33 cellular contexts compared by ENCODE assay signal in the genomic region with DNA sequence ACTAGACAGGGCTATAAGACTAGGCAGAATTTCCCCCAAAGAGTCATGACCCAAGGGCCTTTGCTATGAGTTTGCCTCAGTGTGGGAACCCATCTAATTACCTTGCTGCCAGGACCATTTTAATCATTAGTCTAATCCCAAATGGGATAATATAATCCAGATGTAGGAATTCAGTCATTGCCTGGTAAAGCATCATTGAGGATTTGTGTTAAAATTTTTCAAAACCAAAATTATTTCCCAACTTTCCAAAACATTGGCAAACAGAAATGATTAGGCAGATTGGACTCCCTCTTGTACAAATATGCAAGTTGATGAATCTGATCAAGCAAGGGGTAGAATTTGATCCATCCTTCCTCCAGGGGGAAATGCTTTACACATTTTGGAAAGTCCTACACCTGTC. TPM values are rescaled to one million over a fixed set of nuclear protein-coding genes. Genes with fewer than 3 reads are reported as not detected.
DNase-seq lines count a peak whose midpoint lies in the region; ATAC-seq and TF ChIP-seq lines count a peak whose summit lies in the region.
"Had no signal": no experiment of that assay in that cellular context is flagged by ENCODE, and none has a peak within 500 bp of the region (broad histone marks: within the 10 kb centered on the region; RNA-seq: fewer than 3 reads in every experiment).

No MANE protein-coding gene starts in this region.

- no peaks in the 10 kb centered on the region for H4K20me1 ChIP-seq in BLaER1 treated with 17β-estradiol and CSF1 and Interleukin-3, amounts not matched to agents 10 nM and 100 nM

- H2BK120ac ChIP-seq in mesendoderm (ENCODE audit: low read depth, low read length) = no peak overlapping the region

- no peaks in the 10 kb centered on the region for H3K36me3 ChIP-seq in BLaER1 treated with 17β-estradiol and CSF1 and Interleukin-3, amounts not matched to agents 10 nM and 100 nM
- H3K36me3 ChIP-seq in mesendoderm (ENCODE audit: control insufficient read depth, insufficient read depth, low read length) (no peaks in the 10 kb centered on the region), SJCRH30 (no peaks in the 10 kb centered on the region)
- H3K36me3 ChIP-seq: gastrocnemius medialis, WERI-Rb-1 had no signal

- CTCF ChIA-PET in AG04449 (lab: Yijun Ruan, JAX) = interaction anchor here (1.5 to 1.7 kb wide), 3 partner anchors 18 to 81 kb away, joined by 3 to 7 read pairs (median 4); no protein-coding TSS in a partner anchor

- no peak overlapping the region for H3K4ac ChIP-seq in mesendoderm (ENCODE audit: low read depth, low read length)

- peaks cover 0 to 20% (median 6%) of the 10 kb centered on the region in 10 experiments; a peak in 10 of 20 replicates for H3K4me1 ChIP-seq in BLaER1 treated with 17β-estradiol and CSF1 and Interleukin-3, amounts not matched to agents 10 nM and 100 nM
- H3K4me1 ChIP-seq in mesendoderm (ENCODE audit: control insufficient read depth, low read depth, low read length) (no peaks in the 10 kb centered on the region), SJCRH30 (no peaks in the 10 kb centered on the region)
- H3K4me1 ChIP-seq: gastrocnemius medialis, testis had no signal

- no peaks in the 10 kb centered on the region for H3K79me1 ChIP-seq in mesendoderm (ENCODE audit: low read length)

- no peaks in the 10 kb centered on the region for H3K79me2 ChIP-seq in mesendoderm (ENCODE audit: control insufficient read depth, insufficient read depth, low read length)

- POLR2A ChIA-PET in AG04449 (lab: Yijun Ruan, JAX) = no interaction called here

- ATAC-seq in GM18519 (IDR thresholded peaks at IDR 0.05; ENCODE audit: low FRiP score, unreplicated experiment) = no peak
- ATAC-seq: gastrocnemius medialis; naive thymus-derived CD4-positive, alpha-beta T cell; right cardiac atrium; stimulated activated naive CD8-positive, alpha-beta T cell treated with anti-CD3 and anti-CD28 coated beads, Interleukin-15, Interleukin-2, amounts not matched to agents 100 U/mL and 50 U/mL, for 24 hours; T-cell had no signal

- H3K18ac ChIP-seq in mesendoderm (ENCODE audit: low read length) = no peak overlapping the region

- no peak overlapping the region for H4K5ac ChIP-seq in mesendoderm (ENCODE audit: low read length)

- H2BK15ac ChIP-seq in mesendoderm (replicated peaks; ENCODE audit: low read depth) = no peak overlapping the region

- H3K9me3 ChIP-seq in BLaER1 treated with 17β-estradiol and CSF1 and Interleukin-3, amounts not matched to agents 10 nM and 100 nM (replicated peaks in 1 of 11) = 0 out of 22 replicates have a peak, but pooled peaks cover 0 to 8% (median 0%) of the 10 kb centered on the region in 11 experiments
- H3K9me3 ChIP-seq in SJCRH30 (replicated peaks) = no peaks in the 10 kb centered on the region
- H3K9me3 ChIP-seq: gastrocnemius medialis, testis had no signal

- H3K27me3 ChIP-seq in BLaER1 treated with 17β-estradiol and CSF1 and Interleukin-3, amounts not matched to agents 10 nM and 100 nM = no peaks in the 10 kb centered on the region
- no peaks in the 10 kb centered on the region for H3K27me3 ChIP-seq in mesendoderm (ENCODE audit: insufficient read depth, low read length, poor library complexity)
- no peaks in the 10 kb centered on the region for H3K27me3 ChIP-seq in SJCRH30
- H3K27me3 ChIP-seq: gastrocnemius medialis, testis had no signal

- H3K23ac ChIP-seq in mesendoderm (ENCODE audit: low read length) = no peak overlapping the region

- DNase-seq in AG04449 (ENCODE audit: low read depth, low spot score) (peak; percentile 33), M059J (ENCODE audit: low read depth) (peak; percentile 16), fibroblast of gingiva (ENCODE audit: low read depth) (peak; percentile 91), mesendoderm (no peak), SJCRH30 (no peak), dedifferentiated amniotic fluid mesenchymal stem cell (ENCODE audit: extremely low spot score) (no peak)
- DNase-seq: activated CD4-positive, alpha-beta T cell treated with anti-CD3 and anti-CD28 coated beads for 48 hours; activated CD8-positive, alpha-beta memory T cell treated with anti-CD3 and anti-CD28 coated beads for 24 hours; activated T-cell treated with anti-CD3 and anti-CD28 coated beads for 4 hours; aorta; COR-L47; effector memory CD4-positive, alpha-beta T cell; gastrocnemius medialis; GOT3; midbrain; naive thymus-derived CD4-positive, alpha-beta T cell; NCI-H1436; NCI-H226; right cardiac atrium; stimulated activated CD4-positive, alpha-beta T cell treated with anti-CD3 and anti-CD28 coated beads, Interleukin-2, amount 100 ng/mL, for 24 hours; stimulated activated naive CD8-positive, alpha-beta T cell treated with anti-CD3 and anti-CD28 coated beads, Interleukin-15, Interleukin-2, amounts not matched to agents 100 U/mL and 50 U/mL, for 24 hours; T-cell; testis; WERI-Rb-1 had no signal

- H2BK5ac ChIP-seq in mesendoderm (ENCODE audit: low read length) = no peak overlapping the region

- H3K27ac ChIP-seq in BLaER1 treated with 17β-estradiol and CSF1 and Interleukin-3, amounts not matched to agents 10 nM and 100 nM = no peak overlapping the region
- H3K27ac ChIP-seq in mesendoderm (ENCODE audit: low read depth, low read length) (no peak overlapping the region), SJCRH30 (no peak overlapping the region)
- H3K27ac ChIP-seq: C4-2B, coronary artery, gastrocnemius medialis, testis, WERI-Rb-1 had no signal

- TF ChIP-seq CTCF in AG04449 (IDR thresholded peaks at IDR 0.05; ENCODE audit: insufficient read depth, low read length, missing control alignments) = no peak

- no peak overlapping the region for H4K8ac ChIP-seq in mesendoderm (ENCODE audit: low read depth, low read length)

- no peak overlapping the region for H2AK5ac ChIP-seq in mesendoderm (ENCODE audit: low read length)

- H3K4me2 ChIP-seq in BLaER1 treated with 17β-estradiol and CSF1 and Interleukin-3, amounts not matched to agents 10 nM and 100 nM = peak overlapping the region in 8 of 11 experiments; percentile 16 to 86 (median 51); a peak in 14 of 22 replicates
- no peak overlapping the region for H3K4me2 ChIP-seq in mesendoderm (ENCODE audit: low read length)

- H3K56ac ChIP-seq in mesendoderm (ENCODE audit: low read length) = no peak overlapping the region

- H3K9ac ChIP-seq in BLaER1 treated with 17β-estradiol and CSF1 and Interleukin-3, amounts not matched to agents 10 nM and 100 nM = no peak overlapping the region
- H3K9ac ChIP-seq in mesendoderm (ENCODE audit: low read length) = no peak overlapping the region

- H3K4me3 ChIP-seq in AG04449 (ENCODE audit: low read depth, low read length) (no peak overlapping the region), mesendoderm (ENCODE audit: low read length) (no peak overlapping the region), SJCRH30 (no peak overlapping the region)
- no peak overlapping the region for H3K4me3 ChIP-seq in BLaER1 treated with 17β-estradiol and CSF1 and Interleukin-3, amounts not matched to agents 10 nM and 100 nM
- H3K4me3 ChIP-seq: coronary artery, gastrocnemius medialis, testis had no signal

RNA-seq across cellular contexts. Expression of a gene that starts 16.2 kb away (rescaled TPM):
- 96.9 and 103 TPM in 2 replicates for total RNA-seq in M059J (2014; rRNA removed; shearing (Covaris generic))
- polyA plus RNA-seq in mesendoderm (2013, experiment 1 of 2) = not detected
- 0.01 TPM for polyA plus RNA-seq in mesendoderm (2013, experiment 2 of 2)
- not detected in 2 replicates for total RNA-seq in SJCRH30 (2014; rRNA removed; shearing (Covaris generic))
- total RNA-seq: activated T-helper 2 cell treated with anti-CD3 and anti-CD28 coated beads, Interferon-gamma antibody, Interleukin-2, Interleukin-4, amounts not matched to agents 10 μg/mL and 5 μg/mL and 100 μg/mL, durations not matched to agents 14 hours and 24 hours and 36 hours; aorta; cardiac septum; G401; gastrocnemius medialis; naive thymus-derived CD4-positive, alpha-beta T cell; posterior vena cava; right cardiac atrium; T-cell; ureter had no signal
- polyA plus RNA-seq: naive thymus-derived CD4-positive, alpha-beta T cell; right cardiac atrium had no signal

Comparison
In these comparisons a context has a peak if more than half of its experiments do, and no peak if none do; other contexts are left out.
1. DNase-seq: peak in AG04449 (single experiment), M059J (single experiment) and fibroblast of gingiva (single experiment); none in mesendoderm (single experiment), SJCRH30 (0 of 2) and dedifferentiated amniotic fluid mesenchymal stem cell (single experiment).
2. RNA of a gene that starts 16.2 kb away (total RNA-seq): 96.9 to 103 TPM in M059J; not detected in SJCRH30; every median in the first group is over 10 times any median in the second.